9 cellular contexts compared by ENCODE assay signal in genomic region chr4:73718375-73719373, GRCh38. TPM values are rescaled to one million over a fixed set of nuclear protein-coding genes. Genes with fewer than 3 reads are reported as not detected.
A peak's percentile ranks its signal among the peaks of the same experiment; 100 is the strongest.
DNase-seq lines count a peak whose midpoint lies in the region; ATAC-seq and TF ChIP-seq lines count a peak whose summit lies in the region.
"Had no signal": no experiment of that assay in that cellular context is flagged by ENCODE, and none has a peak within 500 bp of the region (broad histone marks: within the 10 kb centered on the region; RNA-seq: fewer than 3 reads in every experiment).

No MANE protein-coding gene starts in this region.

- dilution Hi-C loops in mammary epithelial cell (cut with HindIII; ENCODE audit: low sequenced_read_pairs), result no loop called here

- no peaks in the 10 kb centered on the region for H3K27me3 ChIP-seq in mammary epithelial cell (ENCODE audit: insufficient read depth, low read length)
- no peaks in the 10 kb centered on the region for H3K27me3 ChIP-seq in Karpas-422 (ENCODE audit: low read length)

- CTCF ChIA-PET in mammary epithelial cell (lab: Charles Lee; ENCODE audit: low non-redundant PET), result no interaction called here

- H4K20me1 ChIP-seq in mammary epithelial cell (ENCODE audit: insufficient read depth, low read length) (no peaks in the 10 kb centered on the region), Karpas-422 (ENCODE audit: insufficient read depth, low read depth, low read length) (no peaks in the 10 kb centered on the region)

- BruUV-seq in mammary epithelial cell (replicated peaks; lab: Mats Ljungman, UMichigan), result no TSS peak

- intact Hi-C loops in mammary epithelial cell (cut with micrococcal nuclease) (no loop called here), Right ventricle myocardium superior (cut with DNase I) (no loop called here)

- H3K9me2 ChIP-seq in Karpas-422 (replicated peaks; ENCODE audit: insufficient read depth, low read length), result no peaks in the 10 kb centered on the region

- H3K4me3 ChIP-seq in mammary epithelial cell (replicated peaks in 1 of 3; ENCODE audit: insufficient read depth in 1 of 3, low read depth in 2 of 3, low read length in 3 of 3) (no peak overlapping the region), Karpas-422 (ENCODE audit: low read length) (no peak overlapping the region)
- H3K4me3 ChIP-seq: SK-N-MC had no signal

- H3K36me3 ChIP-seq in mammary epithelial cell (ENCODE audit: insufficient read depth, low read length) (no peaks in the 10 kb centered on the region), Karpas-422 (ENCODE audit: insufficient read depth, low read length) (no peaks in the 10 kb centered on the region)

- H3K79me2 ChIP-seq in mammary epithelial cell (ENCODE audit: insufficient read depth, low read length) (no peaks in the 10 kb centered on the region), Karpas-422 (ENCODE audit: low read length) (no peaks in the 10 kb centered on the region)

- in situ Hi-C loops in mammary epithelial cell (cut with MboI; ENCODE audit: low sequenced_read_pairs in 2 of 2), result no loop called here

- H3K4me2 ChIP-seq in mammary epithelial cell (ENCODE audit: insufficient read depth, low read depth, low read length) (no peak overlapping the region), Karpas-422 (ENCODE audit: low read depth, low read length, poor library complexity, severe bottlenecking) (no peak overlapping the region)

- H3K27ac ChIP-seq in mammary epithelial cell (ENCODE audit: insufficient read depth, low read depth, low read length) (no peak overlapping the region), Karpas-422 (ENCODE audit: low read length) (no peak overlapping the region)
- H3K27ac ChIP-seq: SK-N-MC had no signal

- H3K9me3 ChIP-seq in mammary epithelial cell (replicated peaks; ENCODE audit: insufficient read depth, low read length) (no peaks in the 10 kb centered on the region), Karpas-422 (ENCODE audit: low read length) (no peaks in the 10 kb centered on the region)

- H2AFZ ChIP-seq in mammary epithelial cell (ENCODE audit: low read depth, low read length) (no peak overlapping the region), Karpas-422 (ENCODE audit: low read length) (no peak overlapping the region)

- peaks cover 28% of the 10 kb centered on the region for H3K4me1 ChIP-seq in mammary epithelial cell (ENCODE audit: insufficient read depth, low read length)
- H3K4me1 ChIP-seq in Karpas-422 (ENCODE audit: low read length), result no peaks in the 10 kb centered on the region

- 92% methylated on average over 1 of the region's 1 CpG for WGBS in mammary epithelial cell (ENCODE audit: low coverage, missing lambda C conversion rate)

- TF ChIP-seq CTCF in mammary epithelial cell (conservative IDR thresholded peaks at IDR 0.05 in 1 of 2, IDR thresholded peaks at IDR 0.05 in 1 of 2; ENCODE audit: extremely low read depth in 1 of 2, insufficient read depth in 1 of 2, low read depth in 1 of 2, low read length in 2 of 2), result no peak

- no peak overlapping the region for H3K9ac ChIP-seq in mammary epithelial cell (ENCODE audit: insufficient read depth, low read length)
- H3K9ac ChIP-seq in Karpas-422 (ENCODE audit: low read length), result no peak overlapping the region

- DNase-seq in ELR (ENCODE audit: low read depth) (peak; percentile 56), mammary epithelial cell (peak; percentile 40), Right ventricle myocardium superior (no peak), NCI-H2029 treated with DMSO at 0.1 percent for 48 hours (lab: John Stamatoyannopoulos, UW) (no peak), Karpas-422 (no peak), NCI-H748 treated with DMSO at 0.1 percent for 48 hours (lab: John Stamatoyannopoulos, UW) (no peak)

- ATAC-seq in GM21381 (IDR thresholded peaks at IDR 0.05; ENCODE audit: unreplicated experiment) (peak; percentile 86), HG03442 (IDR thresholded peaks at IDR 0.05; ENCODE audit: unreplicated experiment) (peak; percentile 96), Right ventricle myocardium superior (ENCODE audit: poor library complexity) (no peak)

RNA-seq across cellular contexts. Expression of gene CXCL8, which starts 21.7 kb away (rescaled TPM):
- total RNA-seq in mammary epithelial cell (10 to 100 TPM in 1 of 2 donors, 1 to 10 TPM in 1; 1.0 to 14.0 TPM), Right ventricle myocardium superior (not detected)
- 5.3 TPM for polyA plus RNA-seq in mammary epithelial cell
- polyA minus RNA-seq in mammary epithelial cell, result 12.8 TPM
- not detected in 2 replicates for total RNA-seq in Karpas-422 (2014; rRNA removed; shearing (Covaris generic); ENCODE audit: low replicate concordance)

Comparison
In these comparisons a context has a peak if more than half of its experiments do, and no peak if none do; other contexts are left out.
1. DNase-seq: peak in ELR (single experiment) and mammary epithelial cell (single experiment); none in Right ventricle myocardium superior (single experiment), NCI-H2029 treated with DMSO at 0.1 percent for 48 hours (single experiment), Karpas-422 (single experiment) and NCI-H748 treated with DMSO at 0.1 percent for 48 hours (single experiment).